ENCODE assay signal across 30 cellular contexts in genomic region chr15:41517895-41518449, GRCh38. TPM values are rescaled to one million over a fixed set of nuclear protein-coding genes. Genes with fewer than 3 reads are reported as not detected.
"Had no signal": no experiment of that assay in that cellular context is flagged by ENCODE, and none has a peak within 500 bp of the region (broad histone marks: within the 10 kb centered on the region; RNA-seq: fewer than 3 reads in every experiment).

No MANE protein-coding gene starts in this region.

- H3K27ac Mint-ChIP-seq: activated CD4-positive, alpha-beta memory T cell treated with anti-CD3 and anti-CD28 coated beads for 36 hours; activated CD4-positive, alpha-beta T cell treated with anti-CD3 and anti-CD28 coated beads for 36 hours; activated CD4-positive, alpha-beta T cell treated with anti-CD3 and anti-CD28 coated beads, Interleukin-2, amount 10 ng/mL, durations not matched to agents 24 days and 14 days; activated CD8-positive, alpha-beta memory T cell treated with anti-CD3 and anti-CD28 coated beads, Interleukin-2, amount 10 ng/mL, durations not matched to agents 7 days and 5 days; activated CD8-positive, alpha-beta T cell treated with anti-CD3 and anti-CD28 coated beads, Interleukin-2, amount 10 ng/mL, durations not matched to agents 7 days and 5 days; activated naive CD4-positive, alpha-beta T cell treated with anti-CD3 and anti-CD28 coated beads, Interleukin-2, amount 10 ng/mL, durations not matched to agents 7 days and 5 days; activated naive CD4-positive, alpha-beta T cell treated with anti-CD3 and anti-CD28 coated beads, Interleukin-2, amount 50 U/mL, for 72 hours; activated naive CD8-positive, alpha-beta T cell treated with anti-CD3 and anti-CD28 coated beads, Interleukin-2, amount 10 ng/mL, durations not matched to agents 7 days and 5 days; activated T-helper 1 cell treated with anti-CD3 and anti-CD28 coated beads, Interleukin-12 subunit alpha, Interleukin-12 subunit beta, Interleukin-2, Interleukin-4 antibody, amounts not matched to agents 30 ng/mL and 10 ng/mL and 1 ng/mL, durations not matched to agents 14 hours and 24 hours and 36 hours; brain; endodermal cell; T-helper 1 cell treated with Interleukin-12 subunit alpha and Interleukin-12 subunit beta and Interleukin-4 antibody, amounts not matched to agents 30 μg/mL and 1 μg/mL, for 36 hours had no signal

- H3K36me3 ChIP-seq: breast epithelium, colonic mucosa had no signal

- FAIRE-seq: frontal cortex had no signal

- H3K9me3 ChIP-seq: ascending aorta, breast epithelium, colonic mucosa had no signal

- DNase-seq: activated CD4-positive, alpha-beta memory T cell treated with anti-CD3 and anti-CD28 coated beads for 36 hours; activated CD4-positive, alpha-beta T cell treated with anti-CD3 and anti-CD28 coated beads for 36 hours; activated CD4-positive, alpha-beta T cell treated with anti-CD3 and anti-CD28 coated beads, Interleukin-2, amount 10 ng/mL, durations not matched to agents 24 days and 14 days; activated CD4-positive, CD25-positive, alpha-beta regulatory T cell; activated CD4-positive, CD25-positive, alpha-beta regulatory T cell treated with anti-CD3 and anti-CD28 coated beads, Interleukin-2, amount 50 U/mL, for 72 hours; activated CD8-positive, alpha-beta memory T cell treated with anti-CD3 and anti-CD28 coated beads, Interleukin-2, amount 10 ng/mL, durations not matched to agents 7 days and 5 days; activated CD8-positive, alpha-beta memory T cell treated with anti-CD3 and anti-CD28 coated beads, Interleukin-2, amount 50 U/mL, for 4 hours; activated CD8-positive, alpha-beta T cell treated with anti-CD3 and anti-CD28 coated beads, Interleukin-2, amount 10 ng/mL, durations not matched to agents 7 days and 5 days; activated gamma-delta T cell; activated naive CD4-positive, alpha-beta T cell; activated naive CD4-positive, alpha-beta T cell treated with anti-CD3 and anti-CD28 coated beads, Interleukin-2, amount 10 ng/mL, durations not matched to agents 7 days and 5 days; activated naive CD8-positive, alpha-beta T cell treated with anti-CD3 and anti-CD28 coated beads, Interleukin-2, amount 10 ng/mL, durations not matched to agents 7 days and 5 days; activated T-cell treated with anti-CD3 and anti-CD28 coated beads, Interleukin-2, amount 50 U/mL, for 1 hour; activated T-cell treated with anti-CD3 and anti-CD28 coated beads, Interleukin-2, amount 50 U/mL, for 48 hours; central memory CD4-positive, alpha-beta T cell; cerebellar nuclear complex; colonic mucosa; effector CD8-positive, alpha-beta T cell; endodermal cell; foreskin fibroblast; head of caudate nucleus had no signal

- H3K4me1 ChIP-seq: breast epithelium had no signal

- ATAC-seq: activated CD4-positive, alpha-beta T cell treated with anti-CD3 and anti-CD28 coated beads for 36 hours; activated CD8-positive, alpha-beta memory T cell treated with anti-CD3 and anti-CD28 coated beads, Interleukin-2, amount 10 ng/mL, durations not matched to agents 7 days and 5 days; activated CD8-positive, alpha-beta T cell treated with anti-CD3 and anti-CD28 coated beads, Interleukin-2, amount 10 ng/mL, durations not matched to agents 7 days and 5 days; activated naive CD4-positive, alpha-beta T cell treated with anti-CD3 and anti-CD28 coated beads, Interleukin-2, amount 50 U/mL, for 72 hours; esophagus mucosa had no signal

- H3K4me3 Mint-ChIP-seq: activated CD4-positive, alpha-beta memory T cell treated with anti-CD3 and anti-CD28 coated beads for 36 hours; activated CD4-positive, alpha-beta T cell treated with anti-CD3 and anti-CD28 coated beads for 36 hours; activated CD4-positive, alpha-beta T cell treated with anti-CD3 and anti-CD28 coated beads, Interleukin-2, amount 10 ng/mL, durations not matched to agents 24 days and 14 days; activated CD8-positive, alpha-beta memory T cell treated with anti-CD3 and anti-CD28 coated beads, Interleukin-2, amount 10 ng/mL, durations not matched to agents 7 days and 5 days; activated CD8-positive, alpha-beta T cell treated with anti-CD3 and anti-CD28 coated beads, Interleukin-2, amount 10 ng/mL, durations not matched to agents 7 days and 5 days; activated naive CD4-positive, alpha-beta T cell treated with anti-CD3 and anti-CD28 coated beads, Interleukin-2, amount 10 ng/mL, durations not matched to agents 7 days and 5 days; activated naive CD8-positive, alpha-beta T cell treated with anti-CD3 and anti-CD28 coated beads, Interleukin-2, amount 10 ng/mL, durations not matched to agents 7 days and 5 days; activated T-helper 1 cell treated with anti-CD3 and anti-CD28 coated beads, Interleukin-12 subunit alpha, Interleukin-12 subunit beta, Interleukin-2, Interleukin-4 antibody, amounts not matched to agents 30 ng/mL and 10 ng/mL and 1 ng/mL, durations not matched to agents 14 hours and 24 hours and 36 hours; brain; endodermal cell; T-helper 1 cell treated with Interleukin-12 subunit alpha and Interleukin-12 subunit beta and Interleukin-4 antibody, amounts not matched to agents 30 μg/mL and 1 μg/mL, for 36 hours had no signal

- H3K9me3 Mint-ChIP-seq: activated CD4-positive, alpha-beta memory T cell treated with anti-CD3 and anti-CD28 coated beads for 36 hours; activated CD4-positive, alpha-beta T cell treated with anti-CD3 and anti-CD28 coated beads, Interleukin-2, amount 10 ng/mL, durations not matched to agents 24 days and 14 days; activated naive CD4-positive, alpha-beta T cell treated with anti-CD3 and anti-CD28 coated beads, Interleukin-2, amount 10 ng/mL, durations not matched to agents 7 days and 5 days; activated naive CD4-positive, alpha-beta T cell treated with anti-CD3 and anti-CD28 coated beads, Interleukin-2, amount 50 U/mL, for 72 hours; activated naive CD8-positive, alpha-beta T cell treated with anti-CD3 and anti-CD28 coated beads, Interleukin-2, amount 10 ng/mL, durations not matched to agents 7 days and 5 days; activated T-helper 1 cell treated with anti-CD3 and anti-CD28 coated beads, Interleukin-12 subunit alpha, Interleukin-12 subunit beta, Interleukin-2, Interleukin-4 antibody, amounts not matched to agents 30 ng/mL and 10 ng/mL and 1 ng/mL, durations not matched to agents 14 hours and 24 hours and 36 hours; brain; endodermal cell; T-helper 1 cell treated with Interleukin-12 subunit alpha and Interleukin-12 subunit beta and Interleukin-4 antibody, amounts not matched to agents 30 μg/mL and 1 μg/mL, for 36 hours had no signal

- H3K4me3 ChIP-seq: ascending aorta, breast epithelium, cardiac muscle cell, colonic mucosa had no signal

- H3K27me3 ChIP-seq: ascending aorta had no signal

- H3K27ac ChIP-seq: ascending aorta, breast epithelium, cardiac muscle cell, colonic mucosa had no signal

RNA-seq across cellular contexts. Expression of gene LTK, which starts 4.3 kb away (rescaled TPM):
- total RNA-seq: activated CD4-positive, alpha-beta T cell treated with anti-CD3 and anti-CD28 coated beads, Interleukin-2, amount 10 ng/mL, durations not matched to agents 24 days and 14 days; ascending aorta; frontal cortex had no signal

RNA-seq across cellular contexts. Expression of gene ITPKA, which starts 24.3 kb away (rescaled TPM):
- total RNA-seq: ascending aorta had no signal
